ENCODE assay signal across 1 cellular context in genomic region chr6:41939091-41939847, GRCh38.
A peak's percentile ranks its signal among the peaks of the same experiment; 100 is the strongest.
TF ChIP-seq lines count a peak whose summit lies in the region.

No MANE protein-coding gene starts in this region.

TF ChIP-seq in HEK293, 187 proteins besides CTCF, POLR2A, EP300 and RAD21 (continued from another document and continues in another):
- TF ChIP-seq ZNF610 (tag by site-specific recombination; IDR thresholded peaks at IDR 0.05; ENCODE audit: borderline replicate concordance) (no peak), OSR2 (tag by site-specific recombination; IDR thresholded peaks at IDR 0.05) (no peak), ZNF155 (tag by site-specific recombination; IDR thresholded peaks at IDR 0.05) (no peak), ZNF544 (tag by site-specific recombination; IDR thresholded peaks at IDR 0.05) (no peak), ZNF677 (tag by site-specific recombination; IDR thresholded peaks at IDR 0.05) (no peak), ZNF223 (tag by site-specific recombination; IDR thresholded peaks at IDR 0.05) (no peak), ZXDB (tag by site-specific recombination; IDR thresholded peaks at IDR 0.05) (no peak), TRIM28 (IDR thresholded peaks at IDR 0.05; ENCODE audit: borderline replicate concordance, low read length) (no peak), ZFHX2 (tag by site-specific recombination; conservative IDR thresholded peaks at IDR 0.05) (no peak), ZFP37 (tag by site-specific recombination; IDR thresholded peaks at IDR 0.05) (no peak), ZNF658 (tag by site-specific recombination; IDR thresholded peaks at IDR 0.05) (no peak), KLF7 (tag by site-specific recombination; IDR thresholded peaks at IDR 0.05; ENCODE audit: borderline replicate concordance) (no peak), ZNF623 (tag by site-specific recombination; IDR thresholded peaks at IDR 0.05) (no peak), ZNF19 (tag by site-specific recombination; IDR thresholded peaks at IDR 0.05; ENCODE audit: low read depth) (no peak), MZF1 (tag by site-specific recombination; IDR thresholded peaks at IDR 0.05; ENCODE audit: borderline replicate concordance) (no peak), HOXD13 (CRISPR knock-in tag; IDR thresholded peaks at IDR 0.05; ENCODE audit: borderline replicate concordance) (no peak), SP3 (tag by site-specific recombination; IDR thresholded peaks at IDR 0.05) (peak; percentile 35), ZNF510 (tag by site-specific recombination; IDR thresholded peaks at IDR 0.05; ENCODE audit: insufficient replicate concordance) (no peak), GLI4 (tag by site-specific recombination; IDR thresholded peaks at IDR 0.05) (no peak), REPIN1 (tag by site-specific recombination; IDR thresholded peaks at IDR 0.05; ENCODE audit: low read depth) (no peak), ZNF624 (tag by site-specific recombination; IDR thresholded peaks at IDR 0.05) (no peak), ZNF157 (tag by site-specific recombination; IDR thresholded peaks at IDR 0.05) (no peak), ZNF529 (tag by site-specific recombination; IDR thresholded peaks at IDR 0.05; ENCODE audit: insufficient replicate concordance) (no peak), ZNF830 (tag by site-specific recombination; IDR thresholded peaks at IDR 0.05; ENCODE audit: low read depth) (no peak), ZNF571 (tag by site-specific recombination; IDR thresholded peaks at IDR 0.05) (no peak), SP2 (tag by site-specific recombination; IDR thresholded peaks at IDR 0.05) (peak; percentile 74), ZNF221 (tag by site-specific recombination; IDR thresholded peaks at IDR 0.05; ENCODE audit: borderline replicate concordance) (no peak), ZFP69B (tag by site-specific recombination; IDR thresholded peaks at IDR 0.05) (peak; percentile 90), KLF10 (tag by site-specific recombination; IDR thresholded peaks at IDR 0.05) (no peak), ZNF394 (tag by site-specific recombination; IDR thresholded peaks at IDR 0.05; ENCODE audit: borderline replicate concordance) (peak; percentile 35; the same call in 1 of the 2 replicates), ZNF398 (tag by site-specific recombination; IDR thresholded peaks at IDR 0.05) (peak; percentile 91), ZNF114 (tag by site-specific recombination; IDR thresholded peaks at IDR 0.05) (no peak), SCRT2 (tag by site-specific recombination; IDR thresholded peaks at IDR 0.05) (no peak), ZNF843 (tag by site-specific recombination; IDR thresholded peaks at IDR 0.05) (no peak), TSHZ1 (tag by site-specific recombination; IDR thresholded peaks at IDR 0.05; ENCODE audit: borderline replicate concordance) (no peak), ZBTB7A (tag by site-specific recombination; IDR thresholded peaks at IDR 0.05; ENCODE audit: low read depth) (no peak), ZNF521 (tag by site-specific recombination; IDR thresholded peaks at IDR 0.05) (no peak), ZNF24 (tag by site-specific recombination; IDR thresholded peaks at IDR 0.05) (no peak), ZNF366 (tag by site-specific recombination; conservative IDR thresholded peaks at IDR 0.05) (peak; percentile 30; the same call in 1 of the 2 replicates), YY1 (tag by site-specific recombination; IDR thresholded peaks at IDR 0.05) (no peak), KLF8 (tag by site-specific recombination; IDR thresholded peaks at IDR 0.05) (no peak), EGR2 (tag by site-specific recombination; IDR thresholded peaks at IDR 0.05; ENCODE audit: low read depth) (no peak), ZNF274 (IDR thresholded peaks at IDR 0.05; ENCODE audit: low read length) (no peak), ZNF274 (tag by site-specific recombination; IDR thresholded peaks at IDR 0.05; ENCODE audit: borderline replicate concordance) (no peak), ZNF292 (tag by site-specific recombination; IDR thresholded peaks at IDR 0.05; ENCODE audit: borderline replicate concordance, low read depth) (no peak), ZNF391 (tag by site-specific recombination; IDR thresholded peaks at IDR 0.05; ENCODE audit: borderline replicate concordance, low read depth) (no peak), ZNF707 (tag by site-specific recombination; IDR thresholded peaks at IDR 0.05) (no peak), ZNF561 (tag by site-specific recombination; IDR thresholded peaks at IDR 0.05; ENCODE audit: borderline replicate concordance) (no peak), GLI2 (tag by site-specific recombination; IDR thresholded peaks at IDR 0.05; ENCODE audit: borderline replicate concordance, low read depth) (no peak), ZNF626 (tag by site-specific recombination; IDR thresholded peaks at IDR 0.05) (no peak), ZNF211 (tag by site-specific recombination; IDR thresholded peaks at IDR 0.05; ENCODE audit: low read depth) (no peak), OVOL3 (tag by site-specific recombination; IDR thresholded peaks at IDR 0.05) (no peak), ZNF132 (tag by site-specific recombination; IDR thresholded peaks at IDR 0.05; ENCODE audit: borderline replicate concordance) (no peak), ZBTB20 (tag by site-specific recombination; IDR thresholded peaks at IDR 0.05) (peak; percentile 97)
- TF ChIP-seq, protein P1, sequence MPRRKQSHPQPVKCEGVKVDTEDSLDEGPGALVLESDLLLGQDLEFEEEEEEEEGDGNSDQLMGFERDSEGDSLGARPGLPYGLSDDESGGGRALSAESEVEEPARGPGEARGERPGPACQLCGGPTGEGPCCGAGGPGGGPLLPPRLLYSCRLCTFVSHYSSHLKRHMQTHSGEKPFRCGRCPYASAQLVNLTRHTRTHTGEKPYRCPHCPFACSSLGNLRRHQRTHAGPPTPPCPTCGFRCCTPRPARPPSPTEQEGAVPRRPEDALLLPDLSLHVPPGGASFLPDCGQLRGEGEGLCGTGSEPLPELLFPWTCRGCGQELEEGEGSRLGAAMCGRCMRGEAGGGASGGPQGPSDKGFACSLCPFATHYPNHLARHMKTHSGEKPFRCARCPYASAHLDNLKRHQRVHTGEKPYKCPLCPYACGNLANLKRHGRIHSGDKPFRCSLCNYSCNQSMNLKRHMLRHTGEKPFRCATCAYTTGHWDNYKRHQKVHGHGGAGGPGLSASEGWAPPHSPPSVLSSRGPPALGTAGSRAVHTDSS (tag by site-specific recombination; IDR thresholded peaks at IDR 0.05) = no peak
- TF ChIP-seq, protein P2, sequence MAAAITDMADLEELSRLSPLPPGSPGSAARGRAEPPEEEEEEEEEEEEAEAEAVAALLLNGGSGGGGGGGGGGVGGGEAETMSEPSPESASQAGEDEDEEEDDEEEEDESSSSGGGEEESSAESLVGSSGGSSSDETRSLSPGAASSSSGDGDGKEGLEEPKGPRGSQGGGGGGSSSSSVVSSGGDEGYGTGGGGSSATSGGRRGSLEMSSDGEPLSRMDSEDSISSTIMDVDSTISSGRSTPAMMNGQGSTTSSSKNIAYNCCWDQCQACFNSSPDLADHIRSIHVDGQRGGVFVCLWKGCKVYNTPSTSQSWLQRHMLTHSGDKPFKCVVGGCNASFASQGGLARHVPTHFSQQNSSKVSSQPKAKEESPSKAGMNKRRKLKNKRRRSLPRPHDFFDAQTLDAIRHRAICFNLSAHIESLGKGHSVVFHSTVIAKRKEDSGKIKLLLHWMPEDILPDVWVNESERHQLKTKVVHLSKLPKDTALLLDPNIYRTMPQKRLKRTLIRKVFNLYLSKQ (tag by site-specific recombination; IDR thresholded peaks at IDR 0.05; ENCODE audit: borderline replicate concordance) = no peak
- TF ChIP-seq, protein P3, sequence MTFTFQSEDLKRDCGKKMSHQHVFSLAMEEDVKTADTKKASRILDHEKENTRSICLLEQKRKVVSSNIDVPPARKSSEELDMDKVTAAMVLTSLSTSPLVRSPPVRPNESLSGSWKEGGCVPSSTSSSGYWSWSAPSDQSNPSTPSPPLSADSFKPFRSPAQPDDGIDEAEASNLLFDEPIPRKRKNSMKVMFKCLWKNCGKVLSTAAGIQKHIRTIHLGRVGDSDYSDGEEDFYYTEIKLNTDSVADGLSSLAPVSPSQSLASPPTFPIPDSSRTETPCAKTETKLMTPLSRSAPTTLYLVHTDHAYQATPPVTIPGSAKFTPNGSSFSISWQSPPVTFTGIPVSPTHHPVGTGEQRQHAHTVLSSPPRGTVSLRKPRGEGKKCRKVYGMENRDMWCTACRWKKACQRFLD (tag by site-specific recombination; IDR thresholded peaks at IDR 0.05) = no peak
- TF ChIP-seq, protein P4, sequence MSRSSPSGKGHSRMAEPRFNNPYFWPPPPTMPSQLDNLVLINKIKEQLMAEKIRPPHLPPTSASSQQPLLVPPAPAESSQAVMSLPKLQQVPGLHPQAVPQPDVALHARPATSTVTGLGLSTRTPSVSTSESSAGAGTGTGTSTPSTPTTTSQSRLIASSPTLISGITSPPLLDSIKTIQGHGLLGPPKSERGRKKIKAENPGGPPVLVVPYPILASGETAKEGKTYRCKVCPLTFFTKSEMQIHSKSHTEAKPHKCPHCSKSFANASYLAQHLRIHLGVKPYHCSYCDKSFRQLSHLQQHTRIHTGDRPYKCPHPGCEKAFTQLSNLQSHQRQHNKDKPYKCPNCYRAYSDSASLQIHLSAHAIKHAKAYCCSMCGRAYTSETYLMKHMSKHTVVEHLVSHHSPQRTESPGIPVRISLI (tag by site-specific recombination; IDR thresholded peaks at IDR 0.05) = no peak
- TF ChIP-seq, protein P5, sequence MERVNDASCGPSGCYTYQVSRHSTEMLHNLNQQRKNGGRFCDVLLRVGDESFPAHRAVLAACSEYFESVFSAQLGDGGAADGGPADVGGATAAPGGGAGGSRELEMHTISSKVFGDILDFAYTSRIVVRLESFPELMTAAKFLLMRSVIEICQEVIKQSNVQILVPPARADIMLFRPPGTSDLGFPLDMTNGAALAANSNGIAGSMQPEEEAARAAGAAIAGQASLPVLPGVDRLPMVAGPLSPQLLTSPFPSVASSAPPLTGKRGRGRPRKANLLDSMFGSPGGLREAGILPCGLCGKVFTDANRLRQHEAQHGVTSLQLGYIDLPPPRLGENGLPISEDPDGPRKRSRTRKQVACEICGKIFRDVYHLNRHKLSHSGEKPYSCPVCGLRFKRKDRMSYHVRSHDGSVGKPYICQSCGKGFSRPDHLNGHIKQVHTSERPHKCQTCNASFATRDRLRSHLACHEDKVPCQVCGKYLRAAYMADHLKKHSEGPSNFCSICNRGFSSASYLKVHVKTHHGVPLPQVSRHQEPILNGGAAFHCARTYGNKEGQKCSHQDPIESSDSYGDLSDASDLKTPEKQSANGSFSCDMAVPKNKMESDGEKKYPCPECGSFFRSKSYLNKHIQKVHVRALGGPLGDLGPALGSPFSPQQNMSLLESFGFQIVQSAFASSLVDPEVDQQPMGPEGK (tag by site-specific recombination; IDR thresholded peaks at IDR 0.05) = peak; percentile 51; the same call in 1 of the 2 replicates
- TF ChIP-seq, protein P6, sequence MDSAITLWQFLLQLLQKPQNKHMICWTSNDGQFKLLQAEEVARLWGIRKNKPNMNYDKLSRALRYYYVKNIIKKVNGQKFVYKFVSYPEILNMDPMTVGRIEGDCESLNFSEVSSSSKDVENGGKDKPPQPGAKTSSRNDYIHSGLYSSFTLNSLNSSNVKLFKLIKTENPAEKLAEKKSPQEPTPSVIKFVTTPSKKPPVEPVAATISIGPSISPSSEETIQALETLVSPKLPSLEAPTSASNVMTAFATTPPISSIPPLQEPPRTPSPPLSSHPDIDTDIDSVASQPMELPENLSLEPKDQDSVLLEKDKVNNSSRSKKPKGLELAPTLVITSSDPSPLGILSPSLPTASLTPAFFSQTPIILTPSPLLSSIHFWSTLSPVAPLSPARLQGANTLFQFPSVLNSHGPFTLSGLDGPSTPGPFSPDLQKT (IDR thresholded peaks at IDR 0.05; ENCODE audit: borderline replicate concordance, low read depth, low read length) = no peak
- TF ChIP-seq, protein P7, sequence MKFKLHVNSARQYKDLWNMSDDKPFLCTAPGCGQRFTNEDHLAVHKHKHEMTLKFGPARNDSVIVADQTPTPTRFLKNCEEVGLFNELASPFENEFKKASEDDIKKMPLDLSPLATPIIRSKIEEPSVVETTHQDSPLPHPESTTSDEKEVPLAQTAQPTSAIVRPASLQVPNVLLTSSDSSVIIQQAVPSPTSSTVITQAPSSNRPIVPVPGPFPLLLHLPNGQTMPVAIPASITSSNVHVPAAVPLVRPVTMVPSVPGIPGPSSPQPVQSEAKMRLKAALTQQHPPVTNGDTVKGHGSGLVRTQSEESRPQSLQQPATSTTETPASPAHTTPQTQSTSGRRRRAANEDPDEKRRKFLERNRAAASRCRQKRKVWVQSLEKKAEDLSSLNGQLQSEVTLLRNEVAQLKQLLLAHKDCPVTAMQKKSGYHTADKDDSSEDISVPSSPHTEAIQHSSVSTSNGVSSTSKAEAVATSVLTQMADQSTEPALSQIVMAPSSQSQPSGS (tag by site-specific recombination; IDR thresholded peaks at IDR 0.05; ENCODE audit: low read depth) = no peak
